ENCODE assay signal across 19 cellular contexts in genomic region chr22:27730649-27731433, GRCh38.
DNase-seq lines count a peak whose midpoint lies in the region; ATAC-seq and TF ChIP-seq lines count a peak whose summit lies in the region.
"Had no signal": no experiment of that assay in that cellular context is flagged by ENCODE, and none has a peak within 500 bp of the region (broad histone marks: within the 10 kb centered on the region; RNA-seq: fewer than 3 reads in every experiment).

No MANE protein-coding gene starts in this region.

- H3K79me1 ChIP-seq in mesendoderm (ENCODE audit: low read length) = peaks cover 2% of the 10 kb centered on the region

- CTCF ChIA-PET in WTC11 (lab: Charles Lee) = no interaction called here

- H3K4me1 ChIP-seq in right cardiac atrium (ENCODE audit: control insufficient read depth, insufficient read depth, low read length) = peaks cover 8% of the 10 kb centered on the region
- peaks cover 10% of the 10 kb centered on the region for H3K4me1 ChIP-seq in mesendoderm (ENCODE audit: control insufficient read depth, low read depth, low read length)

- H3K27ac ChIP-seq in right cardiac atrium (ENCODE audit: low read length) (no peak overlapping the region), mesendoderm (ENCODE audit: low read depth, low read length) (no peak overlapping the region)

- no peak overlapping the region for H3K23ac ChIP-seq in mesendoderm (ENCODE audit: low read length)

- H3K9me3 Mint-ChIP-seq in WTC11 (peaks cover 7% of the 10 kb centered on the region), CD14-positive monocyte (peaks cover 0 to 3% (median 2%) of the 10 kb centered on the region in 7 donors)
- H3K9me3 Mint-ChIP-seq: CD8-positive, alpha-beta T cell had no signal

- no peaks in the 10 kb centered on the region for H3K36me3 ChIP-seq in mesendoderm (ENCODE audit: control insufficient read depth, insufficient read depth, low read length)

- ATAC-seq in right cardiac atrium (no peak), WTC11 (no peak), GM18867 (IDR thresholded peaks at IDR 0.05; ENCODE audit: unreplicated experiment) (no peak)
- ATAC-seq: CD8-positive, alpha-beta T cell; Panc1 had no signal

- no peak overlapping the region for H2AK5ac ChIP-seq in mesendoderm (ENCODE audit: low read length)

- H3K36me3 Mint-ChIP-seq in WTC11 (peaks cover 24% of the 10 kb centered on the region), CD14-positive monocyte (no peaks in the 10 kb centered on the region)
- H3K36me3 Mint-ChIP-seq: CD8-positive, alpha-beta T cell had no signal

- no peaks in the 10 kb centered on the region for H3K9me3 ChIP-seq in right cardiac atrium (ENCODE audit: control insufficient read depth, low read length)

- H3K4me1 Mint-ChIP-seq in WTC11 (peaks cover 49% of the 10 kb centered on the region), CD14-positive monocyte (peaks cover 33% of the 10 kb centered on the region)

- no peak overlapping the region for H3K4ac ChIP-seq in mesendoderm (ENCODE audit: low read depth, low read length)

- H2BK5ac ChIP-seq in mesendoderm (ENCODE audit: low read length) = no peak overlapping the region

- no peak overlapping the region for H3K18ac ChIP-seq in mesendoderm (ENCODE audit: low read length)

- H4K5ac ChIP-seq in mesendoderm (ENCODE audit: low read length) = no peak overlapping the region

- no peak overlapping the region for H3K4me2 ChIP-seq in mesendoderm (ENCODE audit: low read length)

- POLR2A ChIA-PET in WTC11 (lab: Charles Lee) = no interaction called here

- H3K27me3 ChIP-seq in right cardiac atrium (ENCODE audit: control insufficient read depth, insufficient read depth) (no peaks in the 10 kb centered on the region), mesendoderm (ENCODE audit: insufficient read depth, low read length, poor library complexity) (no peaks in the 10 kb centered on the region)

- no peak overlapping the region for H3K4me3 Mint-ChIP-seq in WTC11
- no peak overlapping the region for H3K4me3 Mint-ChIP-seq in CD14-positive monocyte
- H3K4me3 Mint-ChIP-seq: CD8-positive, alpha-beta T cell had no signal

- H3K27me3 Mint-ChIP-seq in WTC11 (ENCODE audit: low read depth) (no peaks in the 10 kb centered on the region), CD14-positive monocyte (ENCODE audit: low read depth in 3 of 3) (peaks cover 0 to 2% (median 0%) of the 10 kb centered on the region in 3 donors)

- H3K27ac Mint-ChIP-seq in WTC11 (no peak overlapping the region), CD14-positive monocyte (no peak overlapping the region)
- H3K27ac Mint-ChIP-seq: CD8-positive, alpha-beta T cell had no signal

- no peak overlapping the region for H3K9ac ChIP-seq in mesendoderm (ENCODE audit: low read length)

- no peak overlapping the region for H3K56ac ChIP-seq in mesendoderm (ENCODE audit: low read length)

- peak; percentile 35 for DNase-seq in cardiac septum (ENCODE audit: low spot score)
- no peak for DNase-seq in right cardiac atrium
- no peak for DNase-seq in WTC11 (ENCODE audit: low spot score)
- DNase-seq in mesendoderm = peak; percentile 83
- DNase-seq in Kasumi-1 (lab: John Stamatoyannopoulos, UW) = no peak
- no peak for DNase-seq in stimulated activated CD4-positive, alpha-beta T cell treated with anti-CD3 and anti-CD28 coated beads, Interleukin-1b, Interleukin-23, amount 100 ng/mL, for 48 hours
- DNase-seq in CD14-positive monocyte (ENCODE audit: low spot score) = no peak
- DNase-seq: 8988T; CD8-positive, alpha-beta T cell; GF-D8; GOT3; Karpas-422; NCI-H1105; NCI-H1694; NCI-H226; NCI-H524 treated with DMSO at 0.1 percent for 48 hours; SIG-M5 had no signal

- intact Hi-C loops in cardiac septum (cut with DNase I) = no loop called here
- intact Hi-C loops in right cardiac atrium (cut with DNase I) = no loop called here
- intact Hi-C loops in CD14-positive monocyte (cut with micrococcal nuclease) = no loop called here

- H3K79me2 ChIP-seq in mesendoderm (ENCODE audit: control insufficient read depth, insufficient read depth, low read length) = peaks cover 6% of the 10 kb centered on the region

- H4K8ac ChIP-seq in mesendoderm (ENCODE audit: low read depth, low read length) = no peak overlapping the region

- H2BK120ac ChIP-seq in mesendoderm (ENCODE audit: low read depth, low read length) = no peak overlapping the region

- no peak overlapping the region for H3K4me3 ChIP-seq in right cardiac atrium (ENCODE audit: low read length)
- no peak overlapping the region for H3K4me3 ChIP-seq in mesendoderm (ENCODE audit: low read length)

- no peak for TF ChIP-seq CTCF in WTC11 (IDR thresholded peaks at IDR 0.05)
- no peak for TF ChIP-seq CTCF in CD14-positive monocyte (IDR thresholded peaks at IDR 0.05)

- H2BK15ac ChIP-seq in mesendoderm (replicated peaks; ENCODE audit: low read depth) = no peak overlapping the region

- 88% methylated on average over 9 of the region's 9 CpGs for WGBS in right cardiac atrium
- whole genome bisulfite sequencing in mesendoderm (ENCODE audit: extremely low coverage, insufficient coverage, low lambda C conversion rate) = no CpG with 5 or more reads among the region's 9 CpGs

TF ChIP-seq in WTC11, 78 proteins besides CTCF, POLR2A, EP300 and RAD21:
- TF ChIP-seq CREM (CRISPR knock-in tag; IDR thresholded peaks at IDR 0.05) (no peak), USF2 (CRISPR knock-in tag; IDR thresholded peaks at IDR 0.05) (peak; percentile 32; the same call in 1 of the 2 replicates)

Comparison
In these comparisons a context has a peak if more than half of its experiments do, and no peak if none do; other contexts are left out.
1. DNase-seq: peak in cardiac septum (single experiment) and mesendoderm (single experiment); none in right cardiac atrium (0 of 3), WTC11 (single experiment), Kasumi-1 (0 of 2), stimulated activated CD4-positive, alpha-beta T cell treated with anti-CD3 and anti-CD28 coated beads, Interleukin-1b, Interleukin-23, amount 100 ng/mL, for 48 hours (single experiment) and CD14-positive monocyte (single experiment).